In the genomic region with DNA sequence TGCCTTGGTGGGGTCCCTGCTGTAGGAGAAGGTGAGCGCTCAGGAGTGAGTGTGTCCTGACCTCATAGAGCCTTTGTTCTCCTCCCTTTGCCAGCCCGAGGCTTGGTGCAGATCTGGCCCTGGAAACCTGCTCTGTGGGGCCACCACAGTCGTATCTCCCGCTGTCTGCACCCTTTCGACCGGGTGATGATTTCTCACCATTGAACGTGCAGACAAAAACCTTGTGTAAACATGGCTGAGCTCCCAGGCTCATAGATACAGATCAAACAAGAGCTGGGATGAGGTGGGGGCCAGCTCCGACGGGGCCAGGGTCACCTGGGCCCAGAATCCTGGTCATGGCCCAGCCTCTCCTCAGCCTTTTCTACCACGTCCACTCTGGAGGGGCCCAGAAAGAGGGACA, we compare ENCODE assay signal across 30 cellular contexts. TPM values are rescaled to one million over a fixed set of nuclear protein-coding genes. Genes with fewer than 3 reads are reported as not detected.
DNase-seq lines count a peak whose midpoint lies in the region; ATAC-seq and TF ChIP-seq lines count a peak whose summit lies in the region.
"Had no signal": no experiment of that assay in that cellular context is flagged by ENCODE, and none has a peak within 500 bp of the region (broad histone marks: within the 10 kb centered on the region; RNA-seq: fewer than 3 reads in every experiment).

No MANE protein-coding gene starts in this region.

- H3K4me1 Mint-ChIP-seq in osteocyte (ENCODE audit: unreplicated experiment) = no peaks in the 10 kb centered on the region
- H3K4me1 Mint-ChIP-seq: activated T-helper 17 cell treated with anti-CD3 and anti-CD28 coated beads, Interleukin-2, amount 50 U/mL, for 72 hours; IgD-negative memory B cell; T-cell had no signal

- H3K9me3 Mint-ChIP-seq in osteocyte (ENCODE audit: unreplicated experiment) = no peaks in the 10 kb centered on the region
- H3K9me3 Mint-ChIP-seq: activated T-helper 17 cell treated with anti-CD3 and anti-CD28 coated beads, Interleukin-2, amount 50 U/mL, for 72 hours; naive thymus-derived CD8-positive, alpha-beta T cell; T-cell had no signal

- TF ChIP-seq CTCF in heart left ventricle (IDR thresholded peaks at IDR 0.05) (no peak), osteocyte (IDR thresholded peaks at IDR 0.05) (no peak)

- peaks cover 25% of the 10 kb centered on the region for H3K36me3 Mint-ChIP-seq in osteocyte (ENCODE audit: unreplicated experiment)
- H3K36me3 Mint-ChIP-seq: IgD-negative memory B cell; naive thymus-derived CD8-positive, alpha-beta T cell; T-cell had no signal

- WGBS in heart left ventricle, 4 donors = 50 to 61% (median 57%) methylated on average over 10 of the region's 10 CpGs

- no peaks in the 10 kb centered on the region for H3K27me3 ChIP-seq in heart left ventricle
- H3K27me3 ChIP-seq: brain microvascular endothelial cell, upper lobe of left lung had no signal

- no peaks in the 10 kb centered on the region for H3K9me3 ChIP-seq in heart left ventricle
- H3K9me3 ChIP-seq: upper lobe of left lung had no signal

- ATAC-seq in heart left ventricle (peak; percentile 29 to 40 (median 37)), GM19324 (IDR thresholded peaks at IDR 0.05; ENCODE audit: low FRiP score, unreplicated experiment) (no peak), GM19463 (IDR thresholded peaks at IDR 0.05; ENCODE audit: unreplicated experiment) (no peak)
- ATAC-seq: activated T-helper 17 cell treated with anti-CD3 and anti-CD28 coated beads, Interleukin-2, amount 50 U/mL, for 72 hours; naive thymus-derived CD8-positive, alpha-beta T cell; T-cell had no signal

- peaks cover 0 to 74% (median 69%) of the 10 kb centered on the region in 9 donors for H3K36me3 ChIP-seq in heart left ventricle
- H3K36me3 ChIP-seq: brain microvascular endothelial cell, WERI-Rb-1 had no signal

- peak overlapping the region; percentile 31 for H3K27ac Mint-ChIP-seq in osteocyte (ENCODE audit: unreplicated experiment)
- H3K27ac Mint-ChIP-seq: activated T-helper 17 cell treated with anti-CD3 and anti-CD28 coated beads, Interleukin-2, amount 50 U/mL, for 72 hours; IgD-negative memory B cell; naive thymus-derived CD8-positive, alpha-beta T cell; T-cell had no signal

- peak; percentile 38 for DNase-seq in DMS153 (lab: John Stamatoyannopoulos, UW)
- no peak for DNase-seq in DMS153 treated with DMSO at 0.1 percent for 48 hours (lab: John Stamatoyannopoulos, UW; ENCODE audit: unreplicated experiment)
- peak; percentile 30 for DNase-seq in NCI-H774 (lab: John Stamatoyannopoulos, UW)
- no peak for DNase-seq in heart left ventricle
- no peak for DNase-seq in osteocyte (ENCODE audit: extremely low spot score, unreplicated experiment)
- DNase-seq in MV-4-11 (lab: John Stamatoyannopoulos, UW) = no peak
- DNase-seq: activated CD4-positive, alpha-beta T cell treated with anti-CD3 and anti-CD28 coated beads for 48 hours; activated naive CD4-positive, alpha-beta T cell treated with anti-CD3 and anti-CD28 coated beads, Interleukin-2, amount 50 U/mL, for 16 hours; amniotic stem cell; brain microvascular endothelial cell; C1 segment of cervical spinal cord; COR-L47; DND-41; GF-D8; GM23248; naive thymus-derived CD8-positive, alpha-beta T cell; NCI-H187 treated with DMSO at 0.1 percent for 48 hours; NCI-H2227 treated with DMSO at 0.1 percent for 48 hours; NCI-H526 treated with DMSO at 0.1 percent for 48 hours; small intestine; stimulated activated naive CD4-positive, alpha-beta T cell; T-cell; upper lobe of left lung; WERI-Rb-1 had no signal

- no peak for TF ChIP-seq POLR2A in heart left ventricle (IDR thresholded peaks at IDR 0.05)

- H3K4me3 Mint-ChIP-seq in osteocyte (ENCODE audit: unreplicated experiment) = no peak overlapping the region
- H3K4me3 Mint-ChIP-seq: activated T-helper 17 cell treated with anti-CD3 and anti-CD28 coated beads, Interleukin-2, amount 50 U/mL, for 72 hours; IgD-negative memory B cell; naive thymus-derived CD8-positive, alpha-beta T cell; T-cell had no signal

- intact Hi-C loops in heart left ventricle (cut with DNase I) = loop anchor here in 8 of 10 donors (2.0 to 5.0 kb wide), 5 partner anchors 37 to 67 kb away; a partner anchor contains a TSS

- H3K4me3 ChIP-seq in heart left ventricle = no peak overlapping the region
- H3K4me3 ChIP-seq: GM23248, lung, upper lobe of left lung had no signal

- H3K4me1 ChIP-seq in heart left ventricle = peaks cover 0 to 88% (median 23%) of the 10 kb centered on the region in 12 donors
- H3K4me1 ChIP-seq: upper lobe of left lung had no signal

- H3K27me3 Mint-ChIP-seq in osteocyte (ENCODE audit: unreplicated experiment) = no peaks in the 10 kb centered on the region

- H3K27ac ChIP-seq in heart left ventricle = peak overlapping the region in 11 of 12 donors; percentile 7 to 96 (median 73)
- H3K27ac ChIP-seq: 22Rv1, brain microvascular endothelial cell, GM23248, upper lobe of left lung, WERI-Rb-1 had no signal

RNA-seq across cellular contexts. Expression of a gene that starts 34.6 kb away (rescaled TPM):
- total RNA-seq in heart left ventricle = 1 to 10 TPM in 6 of 9 donors, under 1 TPM in 3; 0.87 to 2.7 (median 1.7) TPM
- polyA plus RNA-seq in heart left ventricle = 1 to 10 TPM in 1 of 2 donors, under 1 TPM in 1; 0.42 to 1.0 TPM
- 0.21 and 0.34 TPM in 2 replicates for total RNA-seq in osteocyte
- polyA plus RNA-seq: naive thymus-derived CD8-positive, alpha-beta T cell had no signal

RNA-seq across cellular contexts. Expression of a gene that starts 51.4 kb away (rescaled TPM):
- 100 to 1,000 TPM; 227 to 413 (median 254) TPM for total RNA-seq in heart left ventricle
- 100 to 1,000 TPM; 112 to 245 TPM for polyA plus RNA-seq in heart left ventricle
- total RNA-seq in osteocyte = 25.5 and 29.7 TPM in 2 replicates
- polyA plus RNA-seq: IgD-negative memory B cell; naive thymus-derived CD8-positive, alpha-beta T cell had no signal

Comparison
In these comparisons a context has a peak if more than half of its experiments do, and no peak if none do; other contexts are left out.
1. DNase-seq: peak in DMS153 (single experiment) and NCI-H774 (single experiment); none in DMS153 treated with DMSO at 0.1 percent for 48 hours (single experiment), heart left ventricle (0 of 5), osteocyte (single experiment) and MV-4-11 (single experiment).
2. ATAC-seq: peak in heart left ventricle (4 of 4); none in GM19324 (single experiment) and GM19463 (single experiment).